8 cellular contexts compared by ENCODE assay signal in genomic region chr5:97182571-97183099, GRCh38. TPM values are rescaled to one million over a fixed set of nuclear protein-coding genes. Genes with fewer than 3 reads are reported as not detected.
DNase-seq lines count a peak whose midpoint lies in the region.

No MANE protein-coding gene starts in this region.

- no peaks in the 10 kb centered on the region for H3K27me3 Mint-ChIP-seq in activated naive CD4-positive, alpha-beta T cell treated with anti-CD3 and anti-CD28 coated beads for 36 hours (ENCODE audit: low read depth)
- peaks cover 9% of the 10 kb centered on the region for H3K27me3 Mint-ChIP-seq in activated T-helper 2 cell treated with anti-CD3 and anti-CD28 coated beads, Interferon-gamma antibody, Interleukin-2, Interleukin-4, amounts not matched to agents 10 μg/mL and 5 μg/mL and 100 μg/mL, durations not matched to agents 14 hours and 24 hours and 36 hours (ENCODE audit: low read depth)

- H3K9me3 ChIP-seq in iPS-20b (ENCODE audit: insufficient read depth, low read depth, low read length) (peaks cover 5% of the 10 kb centered on the region; the same call in 1 of the 2 replicates), subcutaneous abdominal adipose tissue (ENCODE audit: control insufficient read depth in 5 of 5, low read length in 5 of 5) (no peaks in the 10 kb centered on the region)

- H3K4me3 ChIP-seq in iPS-20b (ENCODE audit: low read length) (peak overlapping the region; percentile 92), subcutaneous abdominal adipose tissue (ENCODE audit: low read depth in 1 of 5, low read length in 5 of 5) (peak overlapping the region; percentile 80 to 99 (median 97))

- H3K27ac ChIP-seq in iPS-20b (ENCODE audit: low read length) = peak overlapping the region; percentile 20
- H3K27ac ChIP-seq in subcutaneous abdominal adipose tissue (ENCODE audit: low read depth, low read length) = peak overlapping the region; percentile 95

- peak overlapping the region; percentile 93 for H3K4me3 Mint-ChIP-seq in activated naive CD4-positive, alpha-beta T cell treated with anti-CD3 and anti-CD28 coated beads for 36 hours
- H3K4me3 Mint-ChIP-seq in activated T-helper 2 cell treated with anti-CD3 and anti-CD28 coated beads, Interferon-gamma antibody, Interleukin-2, Interleukin-4, amounts not matched to agents 10 μg/mL and 5 μg/mL and 100 μg/mL, durations not matched to agents 14 hours and 24 hours and 36 hours (ENCODE audit: low read depth) = peak overlapping the region; percentile 89

- peak overlapping the region; percentile 99 for H3K27ac Mint-ChIP-seq in activated naive CD4-positive, alpha-beta T cell treated with anti-CD3 and anti-CD28 coated beads for 36 hours
- H3K27ac Mint-ChIP-seq in activated T-helper 2 cell treated with anti-CD3 and anti-CD28 coated beads, Interferon-gamma antibody, Interleukin-2, Interleukin-4, amounts not matched to agents 10 μg/mL and 5 μg/mL and 100 μg/mL, durations not matched to agents 14 hours and 24 hours and 36 hours = peak overlapping the region; percentile 100

- intact Hi-C loops in activated naive CD4-positive, alpha-beta T cell treated with anti-CD3 and anti-CD28 coated beads for 36 hours (cut with micrococcal nuclease) = loop anchor here (1.0 to 10.0 kb wide), 14 partner anchors 17 to 1850 kb away; partner anchors contain the start of genes CAST, CHD1, ELL2 and RFESD
- intact Hi-C loops in activated T-helper 2 cell treated with anti-CD3 and anti-CD28 coated beads, Interferon-gamma antibody, Interleukin-2, Interleukin-4, amounts not matched to agents 10 μg/mL and 5 μg/mL and 100 μg/mL, durations not matched to agents 14 hours and 24 hours and 36 hours (cut with micrococcal nuclease) = loop anchor here (1.0 to 10.0 kb wide), 7 partner anchors 247 to 1628 kb away; partner anchors contain the start of genes ARSK, CAST, RGMB and SKIC3

- peaks cover 33% of the 10 kb centered on the region for H3K4me1 Mint-ChIP-seq in activated naive CD4-positive, alpha-beta T cell treated with anti-CD3 and anti-CD28 coated beads for 36 hours (ENCODE audit: low read depth)
- peaks cover 24% of the 10 kb centered on the region for H3K4me1 Mint-ChIP-seq in activated T-helper 2 cell treated with anti-CD3 and anti-CD28 coated beads, Interferon-gamma antibody, Interleukin-2, Interleukin-4, amounts not matched to agents 10 μg/mL and 5 μg/mL and 100 μg/mL, durations not matched to agents 14 hours and 24 hours and 36 hours (ENCODE audit: low read depth)

- H3K9me3 Mint-ChIP-seq in activated naive CD4-positive, alpha-beta T cell treated with anti-CD3 and anti-CD28 coated beads for 36 hours = no peaks in the 10 kb centered on the region
- H3K9me3 Mint-ChIP-seq in activated T-helper 2 cell treated with anti-CD3 and anti-CD28 coated beads, Interferon-gamma antibody, Interleukin-2, Interleukin-4, amounts not matched to agents 10 μg/mL and 5 μg/mL and 100 μg/mL, durations not matched to agents 14 hours and 24 hours and 36 hours = peaks cover 12% of the 10 kb centered on the region

- H3K9ac ChIP-seq in iPS-20b (ENCODE audit: low read depth, low read length) = peak overlapping the region; percentile 93
- peak overlapping the region; percentile 72 to 99 (median 86) for H3K9ac ChIP-seq in subcutaneous abdominal adipose tissue (ENCODE audit: low read length in 5 of 5)

- peaks cover 22% of the 10 kb centered on the region for H3K36me3 Mint-ChIP-seq in activated naive CD4-positive, alpha-beta T cell treated with anti-CD3 and anti-CD28 coated beads for 36 hours (ENCODE audit: low read depth)
- peaks cover 39% of the 10 kb centered on the region for H3K36me3 Mint-ChIP-seq in activated T-helper 2 cell treated with anti-CD3 and anti-CD28 coated beads, Interferon-gamma antibody, Interleukin-2, Interleukin-4, amounts not matched to agents 10 μg/mL and 5 μg/mL and 100 μg/mL, durations not matched to agents 14 hours and 24 hours and 36 hours (ENCODE audit: low read depth)

- H3K4me1 ChIP-seq in iPS-20b (ENCODE audit: insufficient read depth, low read length) = no peaks in the 10 kb centered on the region
- H3K4me1 ChIP-seq in subcutaneous abdominal adipose tissue (ENCODE audit: control insufficient read depth in 5 of 5, insufficient read depth in 5 of 5, low read length in 5 of 5) = peaks cover 2 to 28% (median 20%) of the 10 kb centered on the region in 5 donors

- H3K27me3 ChIP-seq in iPS-20b (ENCODE audit: insufficient read depth, low read length) = peaks cover 11% of the 10 kb centered on the region; the same call in 1 of the 2 replicates
- no peaks in the 10 kb centered on the region for H3K27me3 ChIP-seq in subcutaneous abdominal adipose tissue (ENCODE audit: control insufficient read depth in 5 of 5, insufficient read depth in 4 of 5, low read length in 5 of 5)

- CTCF ChIA-PET in activated naive CD4-positive, alpha-beta T cell treated with anti-CD3 and anti-CD28 coated beads for 36 hours (lab: Charles Lee) = interaction anchor here (0.6 to 0.7 kb wide), 3 partner anchors 26 to 568 kb away, joined by 3 read pairs; no protein-coding TSS in a partner anchor

- DNase-seq in activated naive CD4-positive, alpha-beta T cell treated with anti-CD3 and anti-CD28 coated beads for 36 hours = no peak
- no peak for DNase-seq in activated naive CD4-positive, alpha-beta T cell treated with Interleukin-2 at 50 U/mL for 16 hours
- DNase-seq in activated T-helper 2 cell treated with anti-CD3 and anti-CD28 coated beads, Interferon-gamma antibody, Interleukin-2, Interleukin-4, amounts not matched to agents 10 μg/mL and 5 μg/mL and 100 μg/mL, durations not matched to agents 14 hours and 24 hours and 36 hours (ENCODE audit: low spot score) = no peak
- DNase-seq in activated CD4-positive, CD25-positive, alpha-beta regulatory T cell (lab: John Stamatoyannopoulos, UW) = no peak
- DNase-seq in NCI-H524 treated with DMSO at 0.1 percent for 48 hours (lab: John Stamatoyannopoulos, UW) (no peak), SHP77 (lab: John Stamatoyannopoulos, UW) (no peak)

- peaks cover 23% of the 10 kb centered on the region for H3K36me3 ChIP-seq in iPS-20b (ENCODE audit: insufficient read depth, low read depth, low read length)
- peaks cover 8 to 21% (median 14%) of the 10 kb centered on the region in 5 donors for H3K36me3 ChIP-seq in subcutaneous abdominal adipose tissue (ENCODE audit: control insufficient read depth in 5 of 5, insufficient read depth in 5 of 5, low read length in 5 of 5)

RNA-seq across cellular contexts. Expression of gene RIOK2, which starts 0.4 kb away (rescaled TPM):
- total RNA-seq in activated naive CD4-positive, alpha-beta T cell treated with anti-CD3 and anti-CD28 coated beads for 36 hours = 10 to 100 TPM; 29.1 to 32.0 TPM
- 28.1 and 30.5 TPM in 2 replicates for total RNA-seq in activated T-helper 2 cell treated with anti-CD3 and anti-CD28 coated beads, Interferon-gamma antibody, Interleukin-2, Interleukin-4, amounts not matched to agents 10 μg/mL and 5 μg/mL and 100 μg/mL, durations not matched to agents 14 hours and 24 hours and 36 hours

RNA-seq across cellular contexts. Expression of gene LIX1, which starts 40.2 kb away (rescaled TPM):
- not detected for total RNA-seq in activated naive CD4-positive, alpha-beta T cell treated with anti-CD3 and anti-CD28 coated beads for 36 hours
- not detected in 2 replicates for total RNA-seq in activated T-helper 2 cell treated with anti-CD3 and anti-CD28 coated beads, Interferon-gamma antibody, Interleukin-2, Interleukin-4, amounts not matched to agents 10 μg/mL and 5 μg/mL and 100 μg/mL, durations not matched to agents 14 hours and 24 hours and 36 hours
